ENCODE assay signal across 12 cellular contexts in genomic region chr7:1885465-1886226, GRCh38.
DNase-seq lines count a peak whose midpoint lies in the region; ATAC-seq and TF ChIP-seq lines count a peak whose summit lies in the region.
"Had no signal": no experiment of that assay in that cellular context is flagged by ENCODE, and none has a peak within 500 bp of the region (broad histone marks: within the 10 kb centered on the region; RNA-seq: fewer than 3 reads in every experiment).

No MANE protein-coding gene starts in this region.

- H2BK15ac ChIP-seq in IMR-90 (ENCODE audit: low read depth, low read length) (no peak overlapping the region), neuronal stem cell (ENCODE audit: low read length) (no peak overlapping the region)

- no peak overlapping the region for H4K8ac ChIP-seq in IMR-90 (ENCODE audit: low read depth in 2 of 2, low read length in 2 of 2)
- no peak overlapping the region for H4K8ac ChIP-seq in neuronal stem cell (ENCODE audit: low read depth, low read length)

- 87 to 91% methylated on average over 25 to 28 of the region's 28 CpGs for WGBS in heart right ventricle, 2 donors
- 93% methylated on average over 17 of the region's 28 CpGs; no CpG with 5 or more reads in 1 of the 2 experiments for WGBS in IMR-90 (ENCODE audit: extremely low coverage in 2 of 2, insufficient read length in 1 of 2), 2 experiments
- no CpG with 5 or more reads among the region's 28 CpGs for WGBS in neuronal stem cell (ENCODE audit: extremely low coverage in 2 of 2, insufficient read length in 2 of 2, insufficient replicate concordance in 1 of 2), 2 donors
- WGBS in SK-N-SH (ENCODE audit: low lambda C conversion rate) = 94% methylated on average over 21 of the region's 28 CpGs

- no peak overlapping the region for H2BK20ac ChIP-seq in IMR-90 (ENCODE audit: low read depth, low read length)

- H3K36me3 ChIP-seq in heart right ventricle (peaks cover 0 to 25% (median 0%) of the 10 kb centered on the region in 9 donors), IMR-90 (ENCODE audit: control insufficient read depth, insufficient read depth, low read length) (peaks cover 8% of the 10 kb centered on the region), neuronal stem cell (replicated peaks in 1 of 2; ENCODE audit: control insufficient read depth in 2 of 2, insufficient read depth in 2 of 2, low read length in 2 of 2) (peaks cover 18 to 20% of the 10 kb centered on the region in 2 donors), SK-N-SH (replicated peaks in 1 of 2; ENCODE audit: control insufficient read depth in 1 of 2, insufficient read depth in 2 of 2, low read length in 1 of 2) (no peaks in the 10 kb centered on the region)

- peaks cover 92% of the 10 kb centered on the region for H3K36me3 Mint-ChIP-seq in dendritic cell treated with granulocyte-macrophage colony-stimulating factor and Interleukin-4, amounts not matched to agents 40 ng/mL and 50 ng/mL, for 4 days (ENCODE audit: low read depth)
- peaks cover 30% of the 10 kb centered on the region for H3K36me3 Mint-ChIP-seq in activated CD8-positive, alpha-beta T cell treated with anti-CD3 and anti-CD28 coated beads, Interleukin-2, amount 10 ng/mL, durations not matched to agents 7 days and 5 days (ENCODE audit: low read depth)

- H2BK120ac ChIP-seq in IMR-90 (ENCODE audit: low read depth, low read length) = no peak overlapping the region
- peak overlapping the region; percentile 31 for H2BK120ac ChIP-seq in neuronal stem cell (ENCODE audit: low read depth, low read length)

- H2AFZ ChIP-seq in IMR-90 (replicated peaks; ENCODE audit: low read length, poor library complexity) (no peak overlapping the region), neuronal stem cell (ENCODE audit: low read length) (no peak overlapping the region), SK-N-SH (ENCODE audit: low read depth) (no peak overlapping the region)

- H3K14ac ChIP-seq in IMR-90 (replicated peaks; ENCODE audit: low read depth, low read length) (no peak overlapping the region), neuronal stem cell (ENCODE audit: low read length) (peak overlapping the region; percentile 56)

- in situ Hi-C loops in IMR-90 (cut with MboI; ENCODE audit: low sequenced_read_pairs) = no loop called here

- peaks cover 21% of the 10 kb centered on the region for H3F3A ChIP-seq in SK-N-SH (replicated peaks; ENCODE audit: insufficient read depth)

- intact Hi-C loops in Right ventricle myocardium inferior (cut with DNase I) (no loop called here), heart right ventricle (cut with DNase I) (loop anchor here in 1 of 10 donors (10.0 kb wide), 1 partner anchor 319 kb away; no protein-coding TSS in a partner anchor), IMR-90 (cut with micrococcal nuclease) (no loop called here)
- intact Hi-C loops in dendritic cell treated with granulocyte-macrophage colony-stimulating factor and Interleukin-4, amounts not matched to agents 40 ng/mL and 50 ng/mL, for 4 days (cut with micrococcal nuclease) = no loop called here

- H3K9me3 ChIP-seq in heart right ventricle (no peaks in the 10 kb centered on the region), IMR-90 (ENCODE audit: control insufficient read depth, insufficient read depth, low read length) (no peaks in the 10 kb centered on the region), neuronal stem cell (replicated peaks in 1 of 2; ENCODE audit: control insufficient read depth in 2 of 2, insufficient read depth in 1 of 2, low read depth in 1 of 2, low read length in 2 of 2) (peaks cover 3 to 18% of the 10 kb centered on the region in 2 donors), SK-N-SH (no peaks in the 10 kb centered on the region)

- H3K56ac ChIP-seq in IMR-90 (ENCODE audit: extremely low read depth, insufficient read depth, low read length) = no peak overlapping the region

- no peak overlapping the region for H3K18ac ChIP-seq in IMR-90 (ENCODE audit: low read depth, low read length)
- peak overlapping the region; percentile 44 for H3K18ac ChIP-seq in neuronal stem cell (ENCODE audit: low read length)

- H2BK5ac ChIP-seq in IMR-90 (ENCODE audit: low read depth, low read length, poor library complexity, severe bottlenecking) (no peak overlapping the region), neuronal stem cell (ENCODE audit: low read length) (no peak overlapping the region)

- H3K79me1 ChIP-seq in IMR-90 (ENCODE audit: low read depth in 1 of 2, low read length in 2 of 2) (peaks cover 0 to 26% of the 10 kb centered on the region in 2 experiments; a peak in 3 of 4 replicates), neuronal stem cell (ENCODE audit: low read depth, low read length) (peaks cover 17% of the 10 kb centered on the region)

- no peak overlapping the region for H2AK5ac ChIP-seq in IMR-90 (ENCODE audit: low read depth, low read length)
- H2AK5ac ChIP-seq in neuronal stem cell (ENCODE audit: low read depth, low read length) = peak overlapping the region; percentile 79

- H3K27me3 ChIP-seq in heart right ventricle (no peaks in the 10 kb centered on the region), IMR-90 (ENCODE audit: control insufficient read depth, insufficient read depth, low read length) (no peaks in the 10 kb centered on the region), neuronal stem cell (ENCODE audit: control insufficient read depth in 3 of 3, insufficient read depth in 3 of 3, low read depth in 1 of 3, low read length in 3 of 3) (peaks cover 0 to 7% (median 0%) of the 10 kb centered on the region in 3 experiments), SK-N-SH (ENCODE audit: insufficient read depth) (no peaks in the 10 kb centered on the region)

- DNase-seq in Right ventricle myocardium inferior (ENCODE audit: missing footprints) (peak; percentile 61), heart right ventricle (no peak), IMR-90 (no peak), neuronal stem cell (ENCODE audit: low spot score) (no peak), COR-L47 (lab: John Stamatoyannopoulos, UW) (no peak), SK-N-SH (no peak)
- no peak for DNase-seq in activated CD8-positive, alpha-beta T cell treated with anti-CD3 and anti-CD28 coated beads, Interleukin-2, amount 10 ng/mL, durations not matched to agents 7 days and 5 days
- DNase-seq: GF-D8, KBM-7, NCI-H1092, NCI-H2107 had no signal

- TF ChIP-seq CTCF in heart right ventricle (IDR thresholded peaks at IDR 0.05) = no peak
- no peak for TF ChIP-seq CTCF in IMR-90 (conservative IDR thresholded peaks at IDR 0.05; ENCODE audit: low read depth, low read length)
- TF ChIP-seq CTCF in SK-N-SH (IDR thresholded peaks at IDR 0.05) = no peak

- H3K4me2 ChIP-seq in IMR-90 (ENCODE audit: low read depth, low read length) (no peak overlapping the region), neuronal stem cell (ENCODE audit: insufficient read depth, low read length, poor library complexity, severe bottlenecking) (no peak overlapping the region), SK-N-SH (no peak overlapping the region)

- dilution Hi-C loops in IMR-90 (cut with HindIII; ENCODE audit: low sequenced_read_pairs, unreplicated experiment) = no loop called here

- H3K9me1 ChIP-seq in IMR-90 (ENCODE audit: insufficient read depth, low read length) = peaks cover 33% of the 10 kb centered on the region

- no TSS peak for BruUV-seq in IMR-90 (replicated peaks; lab: Mats Ljungman, UMichigan)

- no peak overlapping the region for H3K4ac ChIP-seq in IMR-90 (ENCODE audit: low read depth, low read length)
- no peak overlapping the region for H3K4ac ChIP-seq in neuronal stem cell (ENCODE audit: low read length)

- no peak overlapping the region for H3K4me3 ChIP-seq in heart right ventricle
- H3K4me3 ChIP-seq in IMR-90 (ENCODE audit: insufficient read depth, low read depth, low read length) = no peak overlapping the region
- H3K4me3 ChIP-seq in neuronal stem cell (ENCODE audit: low read length in 2 of 2) = no peak overlapping the region
- H3K4me3 ChIP-seq in SK-N-SH (ENCODE audit: low read depth in 2 of 2, low read length in 1 of 2) = no peak overlapping the region

- H2AK9ac ChIP-seq in IMR-90 (replicated peaks; ENCODE audit: low read depth, low read length, poor library complexity) = peak overlapping the region; percentile 25

- CTCF ChIA-PET in IMR-90 (lab: Yijun Ruan, JAX) = no interaction called here
- CTCF ChIA-PET in activated CD8-positive, alpha-beta T cell treated with anti-CD3 and anti-CD28 coated beads, Interleukin-2, amount 10 ng/mL, durations not matched to agents 7 days and 5 days (lab: Charles Lee) = no interaction called here
- CTCF ChIA-PET in SK-N-SH (lab: Yijun Ruan, JAX) = interaction anchor here (0.9 to 4.9 kb wide), 3 partner anchors 13 to 128 kb away, joined by 3 to 24 read pairs (median 3); no protein-coding TSS in a partner anchor

- peak overlapping the region; percentile 43 for H3K27ac Mint-ChIP-seq in dendritic cell treated with granulocyte-macrophage colony-stimulating factor and Interleukin-4, amounts not matched to agents 40 ng/mL and 50 ng/mL, for 4 days
- H3K27ac Mint-ChIP-seq in activated CD8-positive, alpha-beta T cell treated with anti-CD3 and anti-CD28 coated beads, Interleukin-2, amount 10 ng/mL, durations not matched to agents 7 days and 5 days = no peak overlapping the region

- TF ChIP-seq POLR2A in IMR-90 (IDR thresholded peaks at IDR 0.05; ENCODE audit: low read depth, low read length) = no peak

- TF ChIP-seq EP300 in SK-N-SH (IDR thresholded peaks at IDR 0.05; ENCODE audit: borderline replicate concordance in 1 of 2, low read depth in 1 of 2, low read length in 1 of 2) = no peak

- peak overlapping the region; percentile 30 for H3K4me3 Mint-ChIP-seq in dendritic cell treated with granulocyte-macrophage colony-stimulating factor and Interleukin-4, amounts not matched to agents 40 ng/mL and 50 ng/mL, for 4 days
- no peak overlapping the region for H3K4me3 Mint-ChIP-seq in activated CD8-positive, alpha-beta T cell treated with anti-CD3 and anti-CD28 coated beads, Interleukin-2, amount 10 ng/mL, durations not matched to agents 7 days and 5 days

- H3K9ac ChIP-seq in IMR-90 (ENCODE audit: low read depth, low read length) = no peak overlapping the region
- no peak overlapping the region for H3K9ac ChIP-seq in neuronal stem cell (ENCODE audit: low read depth, low read length, poor library complexity)
- no peak overlapping the region for H3K9ac ChIP-seq in SK-N-SH

- H3K79me2 ChIP-seq in SK-N-SH (ENCODE audit: insufficient read depth) = no peaks in the 10 kb centered on the region

- H2BK12ac ChIP-seq in neuronal stem cell (ENCODE audit: low read length) = no peak overlapping the region

- POLR2A ChIA-PET in IMR-90 (lab: Charles Lee; ENCODE audit: unreplicated experiment) = no interaction called here
- POLR2A ChIA-PET in activated CD8-positive, alpha-beta T cell treated with anti-CD3 and anti-CD28 coated beads, Interleukin-2, amount 10 ng/mL, durations not matched to agents 7 days and 5 days (lab: Charles Lee) = no interaction called here
- POLR2A ChIA-PET in SK-N-SH (lab: Yijun Ruan, JAX) = interaction anchor here (1.1 kb wide), 1 partner anchor 8 kb away, joined by 3 read pairs; no protein-coding TSS in a partner anchor

- H3K4me1 Mint-ChIP-seq in dendritic cell treated with granulocyte-macrophage colony-stimulating factor and Interleukin-4, amounts not matched to agents 40 ng/mL and 50 ng/mL, for 4 days (ENCODE audit: low read depth) = peaks cover 54% of the 10 kb centered on the region
- H3K4me1 Mint-ChIP-seq in activated CD8-positive, alpha-beta T cell treated with anti-CD3 and anti-CD28 coated beads, Interleukin-2, amount 10 ng/mL, durations not matched to agents 7 days and 5 days (ENCODE audit: low read depth) = peaks cover 48% of the 10 kb centered on the region

- no peaks in the 10 kb centered on the region for H3K9me2 ChIP-seq in SK-N-SH

- ATAC-seq in Right ventricle myocardium inferior (no peak), heart right ventricle (no peak), IMR-90 (ENCODE audit: low read depth) (no peak)
- ATAC-seq in activated CD8-positive, alpha-beta T cell treated with anti-CD3 and anti-CD28 coated beads, Interleukin-2, amount 10 ng/mL, durations not matched to agents 7 days and 5 days = no peak

- peaks cover 9% of the 10 kb centered on the region for H3K9me3 Mint-ChIP-seq in dendritic cell treated with granulocyte-macrophage colony-stimulating factor and Interleukin-4, amounts not matched to agents 40 ng/mL and 50 ng/mL, for 4 days
- H3K9me3 Mint-ChIP-seq in activated CD8-positive, alpha-beta T cell treated with anti-CD3 and anti-CD28 coated beads, Interleukin-2, amount 10 ng/mL, durations not matched to agents 7 days and 5 days (ENCODE audit: insufficient read depth) = no peaks in the 10 kb centered on the region

- H3K23ac ChIP-seq in IMR-90 (ENCODE audit: low read depth, low read length) (no peak overlapping the region), neuronal stem cell (ENCODE audit: low read depth, low read length, poor library complexity) (no peak overlapping the region)

- H4K20me1 ChIP-seq in IMR-90 (ENCODE audit: insufficient read depth, low read length) = peaks cover 11% of the 10 kb centered on the region
- no peaks in the 10 kb centered on the region; the same call in none of the 2 replicates for H4K20me1 ChIP-seq in SK-N-SH (ENCODE audit: insufficient read depth)

- H4K5ac ChIP-seq in IMR-90 (ENCODE audit: low read depth, low read length) = no peak overlapping the region

- H3K27ac ChIP-seq in heart right ventricle (peak overlapping the region in 2 of 10 donors; percentile 59 to 66), IMR-90 (ENCODE audit: insufficient read depth, low read length) (no peak overlapping the region), neuronal stem cell (replicated peaks; ENCODE audit: low read length) (no peak overlapping the region), SK-N-SH (ENCODE audit: low read depth in 2 of 2, low read length in 1 of 2) (no peak overlapping the region)

- TF ChIP-seq RAD21 in IMR-90 (IDR thresholded peaks at IDR 0.05; ENCODE audit: low read length) = no peak
- TF ChIP-seq RAD21 in SK-N-SH (IDR thresholded peaks at IDR 0.05; ENCODE audit: low read length) = no peak

- H3K27me3 Mint-ChIP-seq in dendritic cell treated with granulocyte-macrophage colony-stimulating factor and Interleukin-4, amounts not matched to agents 40 ng/mL and 50 ng/mL, for 4 days = no peaks in the 10 kb centered on the region
- H3K27me3 Mint-ChIP-seq in activated CD8-positive, alpha-beta T cell treated with anti-CD3 and anti-CD28 coated beads, Interleukin-2, amount 10 ng/mL, durations not matched to agents 7 days and 5 days (ENCODE audit: low read depth) = no peaks in the 10 kb centered on the region

- H3K4me1 ChIP-seq in heart right ventricle = peaks cover 0 to 16% (median 13%) of the 10 kb centered on the region in 9 donors
- peaks cover 19% of the 10 kb centered on the region for H3K4me1 ChIP-seq in IMR-90 (ENCODE audit: control insufficient read depth, insufficient read depth, low read length)
- H3K4me1 ChIP-seq in neuronal stem cell (ENCODE audit: control insufficient read depth in 2 of 2, insufficient read depth in 1 of 2, low read depth in 1 of 2, low read length in 2 of 2) = peaks cover 0 to 8% of the 10 kb centered on the region in 2 donors
- H3K4me1 ChIP-seq in SK-N-SH (ENCODE audit: control insufficient read depth in 1 of 2, insufficient read depth in 2 of 2, low read depth in 1 of 2, low read length in 1 of 2) = peaks cover 16 to 23% of the 10 kb centered on the region in 2 experiments; a peak in 3 of 4 replicates

- H4K91ac ChIP-seq in IMR-90 (ENCODE audit: insufficient read depth, low read depth, low read length) = no peak overlapping the region
- no peak overlapping the region for H4K91ac ChIP-seq in neuronal stem cell (ENCODE audit: low read depth, low read length, poor library complexity)
